In genomic region chr6:26412954-26413353, GRCh38 we compare ENCODE assay signal across 1 cellular context.
TF ChIP-seq lines count a peak whose summit lies in the region.

No MANE protein-coding gene starts in this region.

TF ChIP-seq in K562, 482 proteins besides CTCF, POLR2A, EP300 and RAD21:
- TF ChIP-seq ARNT (IDR thresholded peaks at IDR 0.05) (no peak), SPI1 (IDR thresholded peaks at IDR 0.05; ENCODE audit: borderline replicate concordance, low read depth, low read length) (0 out of 2 replicates have a peak, but pooled peaks have one; percentile 15)
